Comparison of ENCODE assay signal across 10 cellular contexts in genomic region chr15:67968564-67969440, GRCh38.
DNase-seq lines count a peak whose midpoint lies in the region; ATAC-seq and TF ChIP-seq lines count a peak whose summit lies in the region.
"Had no signal": no experiment of that assay in that cellular context is flagged by ENCODE, and none has a peak within 500 bp of the region (broad histone marks: within the 10 kb centered on the region; RNA-seq: fewer than 3 reads in every experiment).

No MANE protein-coding gene starts in this region.

- H3K4me3 ChIP-seq in GM23338 (peak overlapping the region; percentile 86), foreskin fibroblast (ENCODE audit: low read depth in 1 of 2, low read length in 2 of 2) (peak overlapping the region; percentile 46 to 54), subcutaneous abdominal adipose tissue (ENCODE audit: low read depth in 1 of 5, low read length in 5 of 5) (peak overlapping the region; percentile 57 to 75 (median 61)), prostate gland (peak overlapping the region in 1 of 2 donors; percentile 26)

- TF ChIP-seq CTCF in GM23338 (conservative IDR thresholded peaks at IDR 0.05; ENCODE audit: low read depth in 2 of 2): no peak
- no peak for TF ChIP-seq CTCF in foreskin fibroblast (IDR thresholded peaks at IDR 0.05; ENCODE audit: low read depth, low read length)
- no peak for TF ChIP-seq CTCF in prostate gland (IDR thresholded peaks at IDR 0.05)

- H3K27ac ChIP-seq in GM23338 (ENCODE audit: low read depth) (peak overlapping the region; percentile 33; the same call in 1 of the 2 replicates), subcutaneous abdominal adipose tissue (ENCODE audit: low read depth, low read length) (no peak overlapping the region), prostate gland (peak overlapping the region in 1 of 2 donors; percentile 14)

- H3K27me3 Mint-ChIP-seq in GM23338 (ENCODE audit: insufficient read depth, low read depth, poor library complexity): peaks cover 3% of the 10 kb centered on the region

- ATAC-seq in GM23338 (peak; percentile 16), GM21619 (IDR thresholded peaks at IDR 0.05; ENCODE audit: unreplicated experiment) (no peak)

- peak; percentile 15 for DNase-seq in GM23338 (ENCODE audit: low spot score)
- DNase-seq in SHP77 treated with DMSO at 0.1 percent for 48 hours (lab: John Stamatoyannopoulos, UW): peak; percentile 68
- DNase-seq in foreskin fibroblast: no peak
- DNase-seq in prostate gland (ENCODE audit: low spot score): no peak
- no peak for DNase-seq in HUDEP-2 (lab: John Stamatoyannopoulos, UW; ENCODE audit: unreplicated experiment in 76 of 76)
- DNase-seq in hippocampal formation (lab: John Stamatoyannopoulos, UW): no peak
- DNase-seq: activated CD4-positive, alpha-beta T cell treated with anti-CD3 and anti-CD28 coated beads for 4 hours had no signal

- peaks cover 10% of the 10 kb centered on the region for H3F3A ChIP-seq in GM23338 (replicated peaks; ENCODE audit: low read depth)

- peak overlapping the region; percentile 79 for H3K4me3 Mint-ChIP-seq in GM23338

- no peaks in the 10 kb centered on the region for H4K20me1 ChIP-seq in GM23338 (replicated peaks; ENCODE audit: insufficient read depth)

- H3K36me3 ChIP-seq in GM23338 (ENCODE audit: insufficient read depth) (no peaks in the 10 kb centered on the region), subcutaneous abdominal adipose tissue (ENCODE audit: control insufficient read depth in 5 of 5, insufficient read depth in 5 of 5, low read length in 5 of 5) (no peaks in the 10 kb centered on the region), prostate gland (no peaks in the 10 kb centered on the region)

- H3K4me1 Mint-ChIP-seq in GM23338: peaks cover 18% of the 10 kb centered on the region

- H3K79me2 ChIP-seq in GM23338 (replicated peaks; ENCODE audit: insufficient read depth): no peaks in the 10 kb centered on the region

- no peak for TF ChIP-seq POLR2A in prostate gland (IDR thresholded peaks at IDR 0.05)

- H3K27me3 ChIP-seq in GM23338 (ENCODE audit: insufficient read depth) (no peaks in the 10 kb centered on the region), subcutaneous abdominal adipose tissue (ENCODE audit: control insufficient read depth in 5 of 5, insufficient read depth in 4 of 5, low read length in 5 of 5) (no peaks in the 10 kb centered on the region), prostate gland (replicated peaks; ENCODE audit: insufficient read depth) (no peaks in the 10 kb centered on the region)

- WGBS in prostate gland: 55% methylated on average over 9 of the region's 9 CpGs

- no peaks in the 10 kb centered on the region for H3K9me2 ChIP-seq in GM23338 (ENCODE audit: insufficient read depth)

- H3K36me3 Mint-ChIP-seq in GM23338 (ENCODE audit: low read depth): no peaks in the 10 kb centered on the region
- H3K36me3 Mint-ChIP-seq: memory B cell had no signal

- peak overlapping the region; percentile 98 for H3K4me2 ChIP-seq in GM23338

- intact Hi-C loops in prostate gland (cut with DNase I): loop anchor here (10.0 kb wide), 1 partner anchor 86 kb away; the partner anchor contains the start of gene PIAS1

- peaks cover 0 to 3% (median 0%) of the 10 kb centered on the region in 5 donors for H3K9me3 ChIP-seq in subcutaneous abdominal adipose tissue (ENCODE audit: control insufficient read depth in 5 of 5, low read length in 5 of 5)
- H3K9me3 ChIP-seq in prostate gland: no peaks in the 10 kb centered on the region

- no peaks in the 10 kb centered on the region for H3K9me3 Mint-ChIP-seq in GM23338
- H3K9me3 Mint-ChIP-seq: memory B cell had no signal

- H2AFZ ChIP-seq in GM23338: peak overlapping the region; percentile 99

- H3K27ac Mint-ChIP-seq in GM23338: no peak overlapping the region
- H3K27ac Mint-ChIP-seq: memory B cell had no signal

- H3K4me1 ChIP-seq in GM23338 (ENCODE audit: insufficient read depth) (peaks cover 15% of the 10 kb centered on the region), subcutaneous abdominal adipose tissue (ENCODE audit: control insufficient read depth in 5 of 5, insufficient read depth in 5 of 5, low read length in 5 of 5) (peaks cover 0 to 13% (median 12%) of the 10 kb centered on the region in 5 donors), prostate gland (replicated peaks) (no peaks in the 10 kb centered on the region)

- no peak overlapping the region for H3K9ac ChIP-seq in subcutaneous abdominal adipose tissue (ENCODE audit: low read length in 5 of 5)

TF ChIP-seq in GM23338, 12 proteins besides CTCF, POLR2A, EP300 and RAD21 (continues in another document):
- TF ChIP-seq NANOG (IDR thresholded peaks at IDR 0.05; ENCODE audit: borderline replicate concordance): no peak
- TF ChIP-seq CREB1 (CRISPR knock-in tag; IDR thresholded peaks at IDR 0.05; ENCODE audit: low read depth): no peak
- no peak for TF ChIP-seq EZH2 (IDR thresholded peaks at IDR 0.05; ENCODE audit: low read depth, unreplicated experiment)
- TF ChIP-seq EZH2phosphoT487 (IDR thresholded peaks at IDR 0.05; ENCODE audit: unreplicated experiment): no peak
- TF ChIP-seq JUNB (IDR thresholded peaks at IDR 0.05; ENCODE audit: unreplicated experiment): no peak
- no peak for TF ChIP-seq ZNF462 (CRISPR knock-in tag; IDR thresholded peaks at IDR 0.05)
- TF ChIP-seq POLR2AphosphoS5 (IDR thresholded peaks at IDR 0.05; ENCODE audit: low read depth): no peak
- no peak for TF ChIP-seq STAT1 (IDR thresholded peaks at IDR 0.05; ENCODE audit: unreplicated experiment)
- no peak for TF ChIP-seq ETS1 (IDR thresholded peaks at IDR 0.05)
- no peak for TF ChIP-seq ZNF114 (CRISPR knock-in tag; IDR thresholded peaks at IDR 0.05)
- no peak for TF ChIP-seq ZNF331 (CRISPR knock-in tag; IDR thresholded peaks at IDR 0.05; ENCODE audit: low read depth)

Comparison
In these comparisons a context has a peak if more than half of its experiments do, and no peak if none do; other contexts are left out.
1. DNase-seq: peak in GM23338 (single experiment) and SHP77 treated with DMSO at 0.1 percent for 48 hours (single experiment); none in foreskin fibroblast (0 of 2), prostate gland (single experiment), HUDEP-2 (0 of 76) and hippocampal formation (0 of 2).